11 cellular contexts compared by ENCODE assay signal in the genomic region with DNA sequence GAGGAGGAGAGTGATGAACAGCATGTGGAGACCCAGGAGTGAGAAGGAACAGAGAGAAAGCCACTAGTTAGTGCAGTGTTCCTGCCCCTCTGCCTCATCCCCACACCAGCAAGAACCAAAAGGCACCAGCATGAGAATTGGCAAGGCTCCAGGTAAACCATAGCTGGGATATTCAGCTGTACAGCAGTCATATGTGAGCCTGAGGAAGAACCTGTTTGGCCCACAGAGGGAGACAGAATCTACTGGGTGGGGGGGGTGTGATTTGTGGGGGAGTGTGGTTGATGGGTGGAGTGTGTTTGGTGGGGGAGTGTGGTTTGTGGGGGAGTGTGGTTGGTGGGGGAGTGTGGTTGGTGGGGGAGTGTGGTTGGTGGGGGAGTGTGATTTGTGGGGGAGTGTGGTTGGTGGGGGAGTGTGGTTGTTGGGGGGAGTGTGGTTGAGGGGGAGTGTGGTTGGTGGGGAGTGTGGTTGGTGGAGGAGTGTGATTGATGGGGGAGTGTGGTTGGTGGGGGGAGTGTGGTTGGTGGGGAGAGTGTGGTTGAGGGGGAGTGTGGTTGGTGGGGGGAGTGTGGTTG. TPM values are rescaled to one million over a fixed set of nuclear protein-coding genes. Genes with fewer than 3 reads are reported as not detected.
DNase-seq lines count a peak whose midpoint lies in the region; ATAC-seq and TF ChIP-seq lines count a peak whose summit lies in the region.
"Had no signal": no experiment of that assay in that cellular context is flagged by ENCODE, and none has a peak within 500 bp of the region (broad histone marks: within the 10 kb centered on the region; RNA-seq: fewer than 3 reads in every experiment).

No MANE protein-coding gene starts in this region.

- peak overlapping the region; percentile 80 for H3K27ac Mint-ChIP-seq in central memory CD8-positive, alpha-beta T cell (ENCODE audit: low read depth)
- peak overlapping the region; percentile 53 to 81 (median 80) for H3K27ac Mint-ChIP-seq in nephron

- peak overlapping the region; percentile 3 for H3K4me3 Mint-ChIP-seq in central memory CD8-positive, alpha-beta T cell
- H3K4me3 Mint-ChIP-seq in nephron = no peak overlapping the region
- H3K4me3 Mint-ChIP-seq: activated T-cell treated with anti-CD3 and anti-CD28 coated beads, Interleukin-2, amount 50 U/mL, for 4 hours had no signal

- ATAC-seq in central memory CD8-positive, alpha-beta T cell (replicated peaks; ENCODE audit: extremely low read depth, poor library complexity, severe bottlenecking) = peak; percentile 60
- ATAC-seq in HG03521 (IDR thresholded peaks at IDR 0.05; ENCODE audit: unreplicated experiment) (no peak), esophagus mucosa (no peak)
- ATAC-seq: left cardiac atrium had no signal

- TF ChIP-seq POLR2A in esophagus muscularis mucosa (IDR thresholded peaks at IDR 0.05; ENCODE audit: low read depth) = no peak

- no peak overlapping the region for H3K4me3 ChIP-seq in esophagus muscularis mucosa

- peaks cover 30 to 48% (median 40%) of the 10 kb centered on the region in 4 donors for H3K4me1 ChIP-seq in esophagus muscularis mucosa

- no peaks in the 10 kb centered on the region for H3K9me3 ChIP-seq in esophagus muscularis mucosa

- H3K27ac ChIP-seq in esophagus muscularis mucosa (replicated peaks in 1 of 4) = no peak overlapping the region

- H3K9me3 Mint-ChIP-seq in central memory CD8-positive, alpha-beta T cell = peaks cover 6% of the 10 kb centered on the region
- no peaks in the 10 kb centered on the region for H3K9me3 Mint-ChIP-seq in nephron

- H3K4me1 Mint-ChIP-seq in central memory CD8-positive, alpha-beta T cell = peaks cover 64% of the 10 kb centered on the region
- peaks cover 35% of the 10 kb centered on the region for H3K4me1 Mint-ChIP-seq in nephron

- intact Hi-C loops in esophagus muscularis mucosa (cut with DNase I) = no loop called here

- no peak for TF ChIP-seq CTCF in nephron (IDR thresholded peaks at IDR 0.05; ENCODE audit: unreplicated experiment in 3 of 3)
- TF ChIP-seq CTCF in esophagus muscularis mucosa (IDR thresholded peaks at IDR 0.05) = no peak

- peaks cover 0 to 15% (median 6%) of the 10 kb centered on the region in 4 donors for H3K36me3 ChIP-seq in esophagus muscularis mucosa

- DNase-seq in DMS79 treated with DMSO at 0.1 percent for 48 hours (lab: John Stamatoyannopoulos, UW) = peak; percentile 15
- DNase-seq in DMS79 (lab: John Stamatoyannopoulos, UW) = no peak
- DNase-seq in NCI-H510A treated with DMSO at 0.1 percent for 48 hours (lab: John Stamatoyannopoulos, UW) = peak; percentile 73
- peak in 1 of 2 donors; percentile 34 for DNase-seq in central memory CD8-positive, alpha-beta T cell (ENCODE audit: low spot score in 2 of 2)
- no peak for DNase-seq in esophagus muscularis mucosa (ENCODE audit: extremely low spot score)
- DNase-seq: activated T-cell treated with anti-CD3 and anti-CD28 coated beads, Interleukin-2, amount 50 U/mL, for 4 hours; left cardiac atrium; NCI-H187 treated with DMSO at 0.1 percent for 48 hours had no signal

- H3K27me3 ChIP-seq in esophagus muscularis mucosa = no peaks in the 10 kb centered on the region

- TF ChIP-seq EP300 in esophagus muscularis mucosa (IDR thresholded peaks at IDR 0.05) = no peak

- H3K27me3 Mint-ChIP-seq in central memory CD8-positive, alpha-beta T cell = no peaks in the 10 kb centered on the region
- H3K27me3 Mint-ChIP-seq in nephron (ENCODE audit: low read depth) = no peaks in the 10 kb centered on the region

- H3K36me3 Mint-ChIP-seq in central memory CD8-positive, alpha-beta T cell (ENCODE audit: insufficient read depth) = peaks cover 30% of the 10 kb centered on the region
- peaks cover 5% of the 10 kb centered on the region for H3K36me3 Mint-ChIP-seq in nephron (ENCODE audit: low read depth)

RNA-seq across cellular contexts. Expression of a gene that starts 19.4 kb away (rescaled TPM):
- total RNA-seq in esophagus muscularis mucosa = 10 to 100 TPM; 28.8 to 55.2 (median 38.8) TPM
- 124 TPM for total RNA-seq in esophagus mucosa

RNA-seq across cellular contexts. Expression of a gene that starts 45.6 kb away (rescaled TPM):
- 10 to 100 TPM in 3 of 4 donors, 1 to 10 TPM in 1; 9.6 to 15.2 (median 12.0) TPM for total RNA-seq in esophagus muscularis mucosa
- 117 TPM for total RNA-seq in esophagus mucosa

RNA-seq across cellular contexts. Expression of a gene that starts 46.7 kb away (rescaled TPM):
- total RNA-seq in esophagus muscularis mucosa (1 to 10 TPM in 2 of 4 donors, under 1 TPM in 2; 0.32 to 1.5 (median 0.88) TPM), esophagus mucosa (1.3 TPM)

RNA-seq across cellular contexts. Expression of a gene that starts 50.3 kb away (rescaled TPM):
- total RNA-seq in esophagus muscularis mucosa (1 to 10 TPM in 1 of 4 donors, under 1 TPM in 2, not detected in 1; 0.13 to 1.2 (median 0.63) TPM), esophagus mucosa (0.32 TPM)

Comparison
In these comparisons a context has a peak if more than half of its experiments do, and no peak if none do; other contexts are left out.
1. DNase-seq: peak in DMS79 treated with DMSO at 0.1 percent for 48 hours (single experiment) and NCI-H510A treated with DMSO at 0.1 percent for 48 hours (single experiment); none in DMS79 (single experiment) and esophagus muscularis mucosa (single experiment).